In genomic region chr17:20197527-20197926, GRCh38 we compare ENCODE assay signal across 15 cellular contexts.
DNase-seq lines count a peak whose midpoint lies in the region; ATAC-seq and TF ChIP-seq lines count a peak whose summit lies in the region.
"Had no signal": no experiment of that assay in that cellular context is flagged by ENCODE, and none has a peak within 500 bp of the region (broad histone marks: within the 10 kb centered on the region; RNA-seq: fewer than 3 reads in every experiment).

No MANE protein-coding gene starts in this region.

- H3K9ac ChIP-seq in trophoblast cell (ENCODE audit: low read length) = no peak overlapping the region

- H3K4me3 Mint-ChIP-seq in dendritic cell treated with granulocyte-macrophage colony-stimulating factor and Interleukin-4, amounts not matched to agents 40 ng/mL and 50 ng/mL, for 4 days = no peak overlapping the region
- H3K4me3 Mint-ChIP-seq in T-helper 17 cell = no peak overlapping the region
- H3K4me3 Mint-ChIP-seq: CD4-positive, CD25-positive, alpha-beta regulatory T cell; CD8-positive, alpha-beta memory T cell had no signal

- no peak for DNase-seq in trophoblast cell
- no peak for DNase-seq in substantia nigra (lab: John Stamatoyannopoulos, UW)
- DNase-seq in psoas muscle = no peak
- no peak for DNase-seq in NCI-H524 treated with DMSO at 0.1 percent for 48 hours (lab: John Stamatoyannopoulos, UW)
- DNase-seq in T-helper 17 cell = no peak
- DNase-seq: AML-193; CD4-positive, CD25-positive, alpha-beta regulatory T cell; CD8-positive, alpha-beta memory T cell; COR-L47; IMR-90 had no signal

- H3K36me3 Mint-ChIP-seq in dendritic cell treated with granulocyte-macrophage colony-stimulating factor and Interleukin-4, amounts not matched to agents 40 ng/mL and 50 ng/mL, for 4 days (ENCODE audit: low read depth) = peaks cover 29% of the 10 kb centered on the region
- H3K36me3 Mint-ChIP-seq in T-helper 17 cell (ENCODE audit: low read depth) = peaks cover 4% of the 10 kb centered on the region
- H3K36me3 Mint-ChIP-seq: CD4-positive, CD25-positive, alpha-beta regulatory T cell had no signal

- no peak overlapping the region for H2AFZ ChIP-seq in trophoblast cell (ENCODE audit: insufficient read depth, low read length, poor library complexity)

- H3K4ac ChIP-seq in trophoblast cell (ENCODE audit: low read depth, low read length) = peak overlapping the region; percentile 55

- H3K27ac ChIP-seq in C4-2B (peak overlapping the region; percentile 52; the same call in 1 of the 2 replicates), trophoblast cell (ENCODE audit: low read depth, low read length) (no peak overlapping the region), substantia nigra (ENCODE audit: low read depth, low read length, poor library complexity, severe bottlenecking) (peak overlapping the region; percentile 4), psoas muscle (no peak overlapping the region)
- H3K27ac ChIP-seq: 22Rv1, A549 had no signal

- H3K4me1 ChIP-seq in trophoblast cell (ENCODE audit: control insufficient read depth in 1 of 2, insufficient read depth in 2 of 2, low read length in 2 of 2) (no peaks in the 10 kb centered on the region), psoas muscle (no peaks in the 10 kb centered on the region)
- H3K4me1 ChIP-seq: HAP-1 had no signal

- H3K27ac Mint-ChIP-seq in dendritic cell treated with granulocyte-macrophage colony-stimulating factor and Interleukin-4, amounts not matched to agents 40 ng/mL and 50 ng/mL, for 4 days = peak overlapping the region; percentile 52
- H3K27ac Mint-ChIP-seq in T-helper 17 cell = no peak overlapping the region
- H3K27ac Mint-ChIP-seq: CD4-positive, CD25-positive, alpha-beta regulatory T cell; CD8-positive, alpha-beta memory T cell had no signal

- no peak overlapping the region for H4K91ac ChIP-seq in trophoblast cell (ENCODE audit: low read depth, low read length)

- H3K4me3 ChIP-seq in trophoblast cell (ENCODE audit: low read depth, low read length) = no peak overlapping the region
- no peak overlapping the region for H3K4me3 ChIP-seq in psoas muscle
- H3K4me3 ChIP-seq: A549, HAP-1 had no signal

- intact Hi-C loops in dendritic cell treated with granulocyte-macrophage colony-stimulating factor and Interleukin-4, amounts not matched to agents 40 ng/mL and 50 ng/mL, for 4 days (cut with micrococcal nuclease) = no loop called here
- intact Hi-C loops in psoas muscle (cut with DNase I) = no loop called here

- TF ChIP-seq CTCF in C4-2B (conservative IDR thresholded peaks at IDR 0.05) (no peak), psoas muscle (IDR thresholded peaks at IDR 0.05) (no peak)

- no peaks in the 10 kb centered on the region for H3K79me1 ChIP-seq in trophoblast cell (ENCODE audit: low read length)

- H3K4me2 ChIP-seq in trophoblast cell (ENCODE audit: low read length) = no peak overlapping the region
- H3K4me2 ChIP-seq: A549 had no signal

- H3K36me3 ChIP-seq in trophoblast cell (ENCODE audit: control insufficient read depth in 1 of 2, insufficient read depth in 2 of 2, low read length in 2 of 2) = peaks cover 1 to 5% of the 10 kb centered on the region in 2 experiments
- H3K36me3 ChIP-seq in psoas muscle (ENCODE audit: insufficient read depth in 1 of 2, low read depth in 1 of 2) = no peaks in the 10 kb centered on the region
- H3K36me3 ChIP-seq: HAP-1 had no signal

- no peak overlapping the region for H3K18ac ChIP-seq in trophoblast cell (ENCODE audit: low read length)

- no peak overlapping the region for H4K12ac ChIP-seq in trophoblast cell (ENCODE audit: low read depth, low read length)

- H3K27me3 ChIP-seq in trophoblast cell (ENCODE audit: insufficient read depth, low read length) = no peaks in the 10 kb centered on the region
- peaks cover 0 to 2% (median 0%) of the 10 kb centered on the region in 3 donors for H3K27me3 ChIP-seq in psoas muscle (ENCODE audit: insufficient read depth in 3 of 3, low read length in 2 of 3)

- ATAC-seq in psoas muscle (no peak), T-helper 17 cell (no peak)
- ATAC-seq: A549 had no signal

- H3K23ac ChIP-seq in trophoblast cell (ENCODE audit: low read length) = no peak overlapping the region

- H3K4me1 Mint-ChIP-seq in dendritic cell treated with granulocyte-macrophage colony-stimulating factor and Interleukin-4, amounts not matched to agents 40 ng/mL and 50 ng/mL, for 4 days (ENCODE audit: low read depth) = peaks cover 5% of the 10 kb centered on the region
- H3K4me1 Mint-ChIP-seq in T-helper 17 cell = no peaks in the 10 kb centered on the region
- H3K4me1 Mint-ChIP-seq: CD4-positive, CD25-positive, alpha-beta regulatory T cell; CD8-positive, alpha-beta memory T cell had no signal

- H2AK5ac ChIP-seq in trophoblast cell (ENCODE audit: low read length) = no peak overlapping the region

- H3K9me3 Mint-ChIP-seq in dendritic cell treated with granulocyte-macrophage colony-stimulating factor and Interleukin-4, amounts not matched to agents 40 ng/mL and 50 ng/mL, for 4 days = peaks cover 23% of the 10 kb centered on the region

- H3K9me3 ChIP-seq in trophoblast cell (ENCODE audit: insufficient read depth, low read depth, low read length) = no peaks in the 10 kb centered on the region
- no peaks in the 10 kb centered on the region for H3K9me3 ChIP-seq in psoas muscle
- H3K9me3 ChIP-seq in T-helper 17 cell (ENCODE audit: control insufficient read depth, low read length, poor library complexity, severe bottlenecking) = no peaks in the 10 kb centered on the region

- WGBS in trophoblast cell (ENCODE audit: extremely low coverage, insufficient coverage, insufficient read length) = no CpG with 5 or more reads among the region's 2 CpGs
- WGBS in psoas muscle, 3 donors = 96 to 97% (median 97%) methylated on average over 2 of the region's 2 CpGs

- peaks cover 10% of the 10 kb centered on the region for H3K79me2 ChIP-seq in trophoblast cell (ENCODE audit: control insufficient read depth, insufficient read depth, low read length, poor library complexity)

- H3K27me3 Mint-ChIP-seq in dendritic cell treated with granulocyte-macrophage colony-stimulating factor and Interleukin-4, amounts not matched to agents 40 ng/mL and 50 ng/mL, for 4 days = no peaks in the 10 kb centered on the region
- H3K27me3 Mint-ChIP-seq in T-helper 17 cell = no peaks in the 10 kb centered on the region
- H3K27me3 Mint-ChIP-seq: CD4-positive, CD25-positive, alpha-beta regulatory T cell; CD8-positive, alpha-beta memory T cell had no signal

- no peak overlapping the region for H2BK12ac ChIP-seq in trophoblast cell (ENCODE audit: low read length)

- no peak overlapping the region for H2BK5ac ChIP-seq in trophoblast cell (ENCODE audit: low read depth, low read length, poor library complexity)

- no peak overlapping the region for H3K14ac ChIP-seq in trophoblast cell (ENCODE audit: low read length)

- no peak overlapping the region for H4K8ac ChIP-seq in trophoblast cell (ENCODE audit: low read depth, low read length)

- H2BK120ac ChIP-seq in trophoblast cell (ENCODE audit: insufficient read depth, low read length, poor library complexity) = no peak overlapping the region

Comparison
In these comparisons a context has a peak if more than half of its experiments do, and no peak if none do; other contexts are left out.
1. H3K27ac ChIP-seq: peak in C4-2B (single experiment) and substantia nigra (single experiment); none in trophoblast cell (single experiment) and psoas muscle (single experiment).